Comparison of ENCODE assay signal across 22 cellular contexts in the genomic region with DNA sequence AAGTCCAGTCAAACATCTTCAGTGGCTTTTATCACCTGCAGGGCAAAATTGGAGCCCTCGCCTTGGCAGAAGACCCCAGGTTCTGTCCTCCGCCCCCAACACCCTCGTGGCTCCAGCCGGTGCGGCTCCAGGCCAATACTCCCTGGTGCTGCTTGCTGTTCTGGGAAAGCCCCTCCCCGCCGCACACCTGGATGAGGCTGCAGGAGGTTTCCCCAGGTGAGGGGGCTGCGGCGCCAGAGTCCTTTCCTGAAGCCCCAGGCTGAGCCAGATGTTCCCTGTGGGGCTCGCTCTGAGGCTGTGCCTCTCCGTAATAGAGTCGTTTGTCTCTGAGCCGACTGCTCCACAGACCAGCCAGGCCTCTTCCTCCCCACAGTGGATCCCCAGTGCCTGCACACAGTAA.
"Had no signal": no experiment of that assay in that cellular context is flagged by ENCODE, and none has a peak within 500 bp of the region (broad histone marks: within the 10 kb centered on the region; RNA-seq: fewer than 3 reads in every experiment).

No MANE protein-coding gene starts in this region.

- H3K4me1 Mint-ChIP-seq: naive thymus-derived CD8-positive, alpha-beta T cell; stimulated activated naive B cell treated with anti-CD40 and anti-IgM and Interleukin-4, amounts not matched to agents 10 μg/mL and 1 μg/mL and 100 μg/mL, for 72 hours had no signal

- H3K4me3 ChIP-seq: dorsolateral prefrontal cortex, pancreas, right lobe of liver, suprapubic skin, transverse colon, upper lobe of right lung, vagina had no signal

- H3K36me3 Mint-ChIP-seq: naive thymus-derived CD8-positive, alpha-beta T cell; stimulated activated naive B cell treated with anti-CD40 and anti-IgM and Interleukin-4, amounts not matched to agents 10 μg/mL and 1 μg/mL and 100 μg/mL, for 72 hours had no signal

- H3K4me3 Mint-ChIP-seq: naive thymus-derived CD8-positive, alpha-beta T cell; nephron progenitor cell; stimulated activated naive B cell treated with anti-CD40 and anti-IgM and Interleukin-4, amounts not matched to agents 10 μg/mL and 1 μg/mL and 100 μg/mL, for 72 hours; stimulated activated naive CD8-positive, alpha-beta T cell treated with anti-CD3 and anti-CD28 coated beads, Interleukin-15, Interleukin-2, amounts not matched to agents 100 ng/mL and 50 ng/mL, for 24 hours had no signal

- H3K27me3 Mint-ChIP-seq: naive thymus-derived CD8-positive, alpha-beta T cell; stimulated activated naive B cell treated with anti-CD40 and anti-IgM and Interleukin-4, amounts not matched to agents 10 μg/mL and 1 μg/mL and 100 μg/mL, for 72 hours; stimulated activated naive CD8-positive, alpha-beta T cell treated with anti-CD3 and anti-CD28 coated beads, Interleukin-15, Interleukin-2, amounts not matched to agents 100 ng/mL and 50 ng/mL, for 24 hours had no signal

- H3K27ac Mint-ChIP-seq: naive thymus-derived CD8-positive, alpha-beta T cell; nephron progenitor cell; stimulated activated naive B cell treated with anti-CD40 and anti-IgM and Interleukin-4, amounts not matched to agents 10 μg/mL and 1 μg/mL and 100 μg/mL, for 72 hours; stimulated activated naive CD8-positive, alpha-beta T cell treated with anti-CD3 and anti-CD28 coated beads, Interleukin-15, Interleukin-2, amounts not matched to agents 100 ng/mL and 50 ng/mL, for 24 hours had no signal

- H3K27me3 ChIP-seq: pancreas, right lobe of liver, transverse colon, upper lobe of right lung, vagina had no signal

- DNase-seq: dorsolateral prefrontal cortex; effector CD4-positive, alpha-beta T cell; kidney; mammary epithelial cell; mesendoderm; midbrain; naive thymus-derived CD8-positive, alpha-beta T cell; nephron progenitor cell; occipital lobe; pancreas; right lobe of liver; small intestine; stimulated activated CD4-positive, alpha-beta T cell treated with anti-CD3 and anti-CD28 coated beads, Interleukin-15, amount 100 ng/mL, for 24 hours; stimulated activated CD4-positive, alpha-beta T cell treated with anti-CD3 and anti-CD28 coated beads, Interleukin-2, amount 100 ng/mL, for 48 hours; stimulated activated naive B cell treated with anti-CD40 and anti-IgM and Interleukin-4, amounts not matched to agents 10 μg/mL and 1 μg/mL and 100 μg/mL, for 72 hours; transverse colon; upper lobe of right lung had no signal

- ATAC-seq: left lobe of liver; naive thymus-derived CD8-positive, alpha-beta T cell; pancreas; right lobe of liver; stimulated activated naive B cell treated with anti-CD40 and anti-IgM and Interleukin-4, amounts not matched to agents 10 μg/mL and 1 μg/mL and 100 μg/mL, for 72 hours; upper lobe of right lung had no signal

- H3K9me3 Mint-ChIP-seq: nephron progenitor cell; stimulated activated naive CD8-positive, alpha-beta T cell treated with anti-CD3 and anti-CD28 coated beads, Interleukin-15, Interleukin-2, amounts not matched to agents 100 ng/mL and 50 ng/mL, for 24 hours had no signal

- H3K36me3 ChIP-seq: pancreas, right lobe of liver, suprapubic skin, transverse colon, upper lobe of right lung, vagina had no signal

- H3K4me1 ChIP-seq: pancreas, right lobe of liver, suprapubic skin, transverse colon, upper lobe of right lung, vagina had no signal

- H3K27ac ChIP-seq: dorsolateral prefrontal cortex, pancreas, right lobe of liver, suprapubic skin, transverse colon, upper lobe of right lung, vagina had no signal

- H3K9me3 ChIP-seq: pancreas, right lobe of liver, suprapubic skin, transverse colon, upper lobe of right lung, vagina had no signal

- FAIRE-seq: frontal cortex, kidney, pancreas, small intestine had no signal
